ENCODE assay signal across 30 cellular contexts in genomic region chr17:73411330-73411747, GRCh38.
DNase-seq lines count a peak whose midpoint lies in the region; ATAC-seq, FAIRE-seq and TF ChIP-seq lines count a peak whose summit lies in the region.
"Had no signal": no experiment of that assay in that cellular context is flagged by ENCODE, and none has a peak within 500 bp of the region (broad histone marks: within the 10 kb centered on the region; RNA-seq: fewer than 3 reads in every experiment).

No MANE protein-coding gene starts in this region.

- TF ChIP-seq CTCF in gastroesophageal sphincter (IDR thresholded peaks at IDR 0.05) (no peak), liver (IDR thresholded peaks at IDR 0.05; ENCODE audit: low read depth, low read length, missing input control) (no peak)

- H3K9ac ChIP-seq in liver (ENCODE audit: low read depth in 1 of 2, low read length in 2 of 2): no peak overlapping the region
- H3K9ac ChIP-seq in trophoblast cell (ENCODE audit: low read length): no peak overlapping the region
- H3K9ac ChIP-seq: BLaER1 had no signal

- no peaks in the 10 kb centered on the region for H3K4me1 ChIP-seq in gastroesophageal sphincter
- H3K4me1 ChIP-seq in liver (ENCODE audit: control insufficient read depth in 4 of 4, insufficient read depth in 4 of 4, low read length in 3 of 4): no peaks in the 10 kb centered on the region
- no peaks in the 10 kb centered on the region for H3K4me1 ChIP-seq in trophoblast cell (ENCODE audit: control insufficient read depth in 1 of 2, insufficient read depth in 2 of 2, low read length in 2 of 2)
- H3K4me1 ChIP-seq: HAP-1, suprapubic skin had no signal

- no peak overlapping the region for H4K8ac ChIP-seq in trophoblast cell (ENCODE audit: low read depth, low read length)

- H3K9me3 ChIP-seq in gastroesophageal sphincter (no peaks in the 10 kb centered on the region), liver (ENCODE audit: control insufficient read depth in 4 of 4, low read length in 3 of 4) (no peaks in the 10 kb centered on the region), trophoblast cell (ENCODE audit: insufficient read depth, low read depth, low read length) (no peaks in the 10 kb centered on the region)
- H3K9me3 ChIP-seq: BLaER1, HAP-1, neutrophil, suprapubic skin had no signal

- H3K79me1 ChIP-seq in trophoblast cell (ENCODE audit: low read length): no peaks in the 10 kb centered on the region

- no peak overlapping the region for H4K12ac ChIP-seq in trophoblast cell (ENCODE audit: low read depth, low read length)

- no peak for DNase-seq in trophoblast cell
- DNase-seq in urothelium cell line (ENCODE audit: low spot score): no peak
- DNase-seq in activated CD4-positive, CD25-positive, alpha-beta regulatory T cell treated with anti-CD3 and anti-CD28 coated beads, Interleukin-2, amount 50 U/mL, for 72 hours: no peak
- DNase-seq in NCI-H1436 (lab: John Stamatoyannopoulos, UW): no peak
- DNase-seq: activated CD4-positive, alpha-beta memory T cell treated with anti-CD3 and anti-CD28 coated beads, Interleukin-2, amount 10 ng/mL, durations not matched to agents 7 days and 5 days; activated CD4-positive, alpha-beta T cell treated with anti-CD3 and anti-CD28 coated beads for 1 hour; activated CD8-positive, alpha-beta memory T cell treated with anti-CD3 and anti-CD28 coated beads, Interleukin-2, amount 50 U/mL, for 4 hours; activated naive CD4-positive, alpha-beta T cell treated with Interleukin-2 at 50 U/mL for 16 hours; central memory CD4-positive, alpha-beta T cell; cortex of kidney; DMS53; effector memory CD4-positive, alpha-beta T cell; Kasumi-1; mammary epithelial cell; NCI-H1417 treated with DMSO at 0.1 percent for 48 hours; NCI-H2081 treated with DMSO at 0.1 percent for 48 hours; NCI-H2227 treated with DMSO at 0.1 percent for 48 hours; NCI-H69; SHP77; small intestine; stimulated activated naive CD4-positive, alpha-beta T cell treated with Interleukin-2 at 50 U/mL for 16 hours had no signal

- H2AFZ ChIP-seq in trophoblast cell (ENCODE audit: insufficient read depth, low read length, poor library complexity): no peak overlapping the region

- no peak overlapping the region for H3K4me3 ChIP-seq in gastroesophageal sphincter
- no peak overlapping the region for H3K4me3 ChIP-seq in liver (ENCODE audit: low read depth in 1 of 3, low read length in 3 of 3)
- no peak overlapping the region for H3K4me3 ChIP-seq in trophoblast cell (ENCODE audit: low read depth, low read length)
- H3K4me3 ChIP-seq: BLaER1, HAP-1, suprapubic skin had no signal

- no peak overlapping the region for H3K4ac ChIP-seq in trophoblast cell (ENCODE audit: low read depth, low read length)

- no peak overlapping the region for H3K18ac ChIP-seq in trophoblast cell (ENCODE audit: low read length)

- WGBS in gastroesophageal sphincter (ENCODE audit: low coverage in 1 of 2), 2 donors: 71% methylated on average over 2 of the region's 13 CpGs; no CpG with 5 or more reads in 1 of the 2 donors
- 73% methylated on average over 13 of the region's 13 CpGs for WGBS in liver
- no CpG with 5 or more reads among the region's 13 CpGs for WGBS in trophoblast cell (ENCODE audit: extremely low coverage, insufficient coverage, insufficient read length)

- no peak overlapping the region for H3K14ac ChIP-seq in trophoblast cell (ENCODE audit: low read length)

- H2BK12ac ChIP-seq in trophoblast cell (ENCODE audit: low read length): no peak overlapping the region

- H2AK5ac ChIP-seq in trophoblast cell (ENCODE audit: low read length): no peak overlapping the region

- FAIRE-seq in urothelium cell line (lab: Jason Lieb, UNC): peak; percentile 90
- FAIRE-seq: GM12892, keratinocyte, small intestine had no signal

- H4K91ac ChIP-seq in trophoblast cell (ENCODE audit: low read depth, low read length): no peak overlapping the region

- TF ChIP-seq RAD21 in liver (IDR thresholded peaks at IDR 0.05): no peak

- ATAC-seq in gastroesophageal sphincter (peak; percentile 19), HG03521 (IDR thresholded peaks at IDR 0.05; ENCODE audit: unreplicated experiment) (no peak)

- no peak overlapping the region for H3K4me2 ChIP-seq in trophoblast cell (ENCODE audit: low read length)
- H3K4me2 ChIP-seq: BLaER1 had no signal

- H3K27ac ChIP-seq in gastroesophageal sphincter (peak overlapping the region in 3 of 4 donors; percentile 24 to 60 (median 32)), liver (ENCODE audit: low read depth in 1 of 2, low read length in 2 of 2) (no peak overlapping the region), trophoblast cell (ENCODE audit: low read depth, low read length) (no peak overlapping the region)
- H3K27ac ChIP-seq: BLaER1, neutrophil, suprapubic skin had no signal

- H3K27me3 ChIP-seq in gastroesophageal sphincter (no peaks in the 10 kb centered on the region), liver (ENCODE audit: control insufficient read depth in 4 of 4, insufficient read depth in 4 of 4, low read length in 3 of 4) (no peaks in the 10 kb centered on the region), trophoblast cell (ENCODE audit: insufficient read depth, low read length) (no peaks in the 10 kb centered on the region)
- H3K27me3 ChIP-seq: BLaER1, neutrophil, suprapubic skin had no signal

- TF ChIP-seq EP300 in gastroesophageal sphincter (IDR thresholded peaks at IDR 0.05): no peak

- H2BK120ac ChIP-seq in trophoblast cell (ENCODE audit: insufficient read depth, low read length, poor library complexity): no peak overlapping the region

- no peak for TF ChIP-seq POLR2A in gastroesophageal sphincter (IDR thresholded peaks at IDR 0.05)

- H3K23ac ChIP-seq in trophoblast cell (ENCODE audit: low read length): peak overlapping the region; percentile 23

- no peaks in the 10 kb centered on the region for H3K36me3 ChIP-seq in gastroesophageal sphincter
- H3K36me3 ChIP-seq in liver (ENCODE audit: control insufficient read depth in 4 of 4, insufficient read depth in 3 of 4, low read depth in 1 of 4, low read length in 3 of 4): no peaks in the 10 kb centered on the region
- peaks cover 4 to 11% of the 10 kb centered on the region in 2 experiments for H3K36me3 ChIP-seq in trophoblast cell (ENCODE audit: control insufficient read depth in 1 of 2, insufficient read depth in 2 of 2, low read length in 2 of 2)
- H3K36me3 ChIP-seq: HAP-1, neutrophil, suprapubic skin had no signal

- no peaks in the 10 kb centered on the region for H3K79me2 ChIP-seq in trophoblast cell (ENCODE audit: control insufficient read depth, insufficient read depth, low read length, poor library complexity)

- no peak overlapping the region for H2BK5ac ChIP-seq in trophoblast cell (ENCODE audit: low read depth, low read length, poor library complexity)

TF ChIP-seq in liver, 16 proteins besides CTCF, POLR2A, EP300 and RAD21:
- TF ChIP-seq FOXA2 (IDR thresholded peaks at IDR 0.05) (no peak), FOXA1 (IDR thresholded peaks at IDR 0.05) (no peak), HNF4A (conservative IDR thresholded peaks at IDR 0.05) (no peak), RXRA (IDR thresholded peaks at IDR 0.05) (no peak), HNF4G (IDR thresholded peaks at IDR 0.05) (no peak), GABPA (IDR thresholded peaks at IDR 0.05 in 1 of 2, conservative IDR thresholded peaks at IDR 0.05 in 1 of 2) (no peak), NR2F2 (IDR thresholded peaks at IDR 0.05) (peak; percentile 64)
- TF ChIP-seq, protein P1, sequence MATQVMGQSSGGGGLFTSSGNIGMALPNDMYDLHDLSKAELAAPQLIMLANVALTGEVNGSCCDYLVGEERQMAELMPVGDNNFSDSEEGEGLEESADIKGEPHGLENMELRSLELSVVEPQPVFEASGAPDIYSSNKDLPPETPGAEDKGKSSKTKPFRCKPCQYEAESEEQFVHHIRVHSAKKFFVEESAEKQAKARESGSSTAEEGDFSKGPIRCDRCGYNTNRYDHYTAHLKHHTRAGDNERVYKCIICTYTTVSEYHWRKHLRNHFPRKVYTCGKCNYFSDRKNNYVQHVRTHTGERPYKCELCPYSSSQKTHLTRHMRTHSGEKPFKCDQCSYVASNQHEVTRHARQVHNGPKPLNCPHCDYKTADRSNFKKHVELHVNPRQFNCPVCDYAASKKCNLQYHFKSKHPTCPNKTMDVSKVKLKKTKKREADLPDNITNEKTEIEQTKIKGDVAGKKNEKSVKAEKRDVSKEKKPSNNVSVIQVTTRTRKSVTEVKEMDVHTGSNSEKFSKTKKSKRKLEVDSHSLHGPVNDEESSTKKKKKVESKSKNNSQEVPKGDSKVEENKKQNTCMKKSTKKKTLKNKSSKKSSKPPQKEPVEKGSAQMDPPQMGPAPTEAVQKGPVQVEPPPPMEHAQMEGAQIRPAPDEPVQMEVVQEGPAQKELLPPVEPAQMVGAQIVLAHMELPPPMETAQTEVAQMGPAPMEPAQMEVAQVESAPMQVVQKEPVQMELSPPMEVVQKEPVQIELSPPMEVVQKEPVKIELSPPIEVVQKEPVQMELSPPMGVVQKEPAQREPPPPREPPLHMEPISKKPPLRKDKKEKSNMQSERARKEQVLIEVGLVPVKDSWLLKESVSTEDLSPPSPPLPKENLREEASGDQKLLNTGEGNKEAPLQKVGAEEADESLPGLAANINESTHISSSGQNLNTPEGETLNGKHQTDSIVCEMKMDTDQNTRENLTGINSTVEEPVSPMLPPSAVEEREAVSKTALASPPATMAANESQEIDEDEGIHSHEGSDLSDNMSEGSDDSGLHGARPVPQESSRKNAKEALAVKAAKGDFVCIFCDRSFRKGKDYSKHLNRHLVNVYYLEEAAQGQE (IDR thresholded peaks at IDR 0.05): peak; percentile 6

Comparison
In these comparisons a context has a peak if more than half of its experiments do, and no peak if none do; other contexts are left out.
1. H3K27ac ChIP-seq: peak in gastroesophageal sphincter (3 of 4); none in liver (0 of 2) and trophoblast cell (single experiment).